Comparison of ENCODE assay signal across 1 cellular context in the genomic region with DNA sequence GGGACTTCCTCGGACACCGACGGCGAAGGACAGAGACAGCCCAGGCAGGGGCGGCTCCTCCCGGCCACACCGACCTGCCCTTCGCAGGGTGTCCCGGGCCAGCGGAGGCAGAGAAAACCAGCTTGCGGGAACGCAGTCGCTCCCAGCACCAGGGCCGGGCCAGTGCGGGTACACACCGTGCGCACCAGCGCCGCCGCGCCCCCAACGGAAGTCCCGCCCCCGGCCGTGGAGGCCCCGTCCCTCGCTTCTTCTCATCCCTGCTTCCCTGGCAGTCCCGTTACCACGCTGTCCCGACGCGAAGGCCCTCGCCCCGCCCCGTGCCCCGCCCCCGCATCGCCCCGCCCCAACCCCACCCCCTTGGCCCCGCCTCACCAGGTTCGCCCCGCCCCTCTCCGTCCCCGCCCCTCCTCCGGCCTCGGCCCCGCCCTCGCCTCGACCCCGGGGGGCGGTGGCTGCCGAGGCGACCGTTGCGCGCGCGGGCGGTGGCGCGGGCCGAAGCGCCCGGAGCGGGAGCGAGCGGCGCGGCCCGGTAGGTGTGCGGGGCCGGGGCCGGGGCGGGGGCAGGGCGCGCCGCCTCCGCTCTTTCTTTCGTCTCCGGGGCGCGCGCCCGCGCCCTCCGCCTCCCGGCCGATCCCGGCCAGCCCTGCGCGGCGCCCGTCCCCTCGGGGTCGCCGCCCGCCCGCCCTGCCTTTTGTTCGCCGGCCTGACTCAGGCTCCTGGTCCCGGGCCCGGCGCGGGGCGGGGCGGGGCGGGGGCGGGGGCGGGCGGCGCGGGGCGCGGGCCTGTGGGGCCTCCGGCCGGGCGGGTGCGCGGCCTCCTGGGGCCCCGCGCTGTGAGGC.
TF ChIP-seq lines count a peak whose summit lies in the region.

A gene with protein sequence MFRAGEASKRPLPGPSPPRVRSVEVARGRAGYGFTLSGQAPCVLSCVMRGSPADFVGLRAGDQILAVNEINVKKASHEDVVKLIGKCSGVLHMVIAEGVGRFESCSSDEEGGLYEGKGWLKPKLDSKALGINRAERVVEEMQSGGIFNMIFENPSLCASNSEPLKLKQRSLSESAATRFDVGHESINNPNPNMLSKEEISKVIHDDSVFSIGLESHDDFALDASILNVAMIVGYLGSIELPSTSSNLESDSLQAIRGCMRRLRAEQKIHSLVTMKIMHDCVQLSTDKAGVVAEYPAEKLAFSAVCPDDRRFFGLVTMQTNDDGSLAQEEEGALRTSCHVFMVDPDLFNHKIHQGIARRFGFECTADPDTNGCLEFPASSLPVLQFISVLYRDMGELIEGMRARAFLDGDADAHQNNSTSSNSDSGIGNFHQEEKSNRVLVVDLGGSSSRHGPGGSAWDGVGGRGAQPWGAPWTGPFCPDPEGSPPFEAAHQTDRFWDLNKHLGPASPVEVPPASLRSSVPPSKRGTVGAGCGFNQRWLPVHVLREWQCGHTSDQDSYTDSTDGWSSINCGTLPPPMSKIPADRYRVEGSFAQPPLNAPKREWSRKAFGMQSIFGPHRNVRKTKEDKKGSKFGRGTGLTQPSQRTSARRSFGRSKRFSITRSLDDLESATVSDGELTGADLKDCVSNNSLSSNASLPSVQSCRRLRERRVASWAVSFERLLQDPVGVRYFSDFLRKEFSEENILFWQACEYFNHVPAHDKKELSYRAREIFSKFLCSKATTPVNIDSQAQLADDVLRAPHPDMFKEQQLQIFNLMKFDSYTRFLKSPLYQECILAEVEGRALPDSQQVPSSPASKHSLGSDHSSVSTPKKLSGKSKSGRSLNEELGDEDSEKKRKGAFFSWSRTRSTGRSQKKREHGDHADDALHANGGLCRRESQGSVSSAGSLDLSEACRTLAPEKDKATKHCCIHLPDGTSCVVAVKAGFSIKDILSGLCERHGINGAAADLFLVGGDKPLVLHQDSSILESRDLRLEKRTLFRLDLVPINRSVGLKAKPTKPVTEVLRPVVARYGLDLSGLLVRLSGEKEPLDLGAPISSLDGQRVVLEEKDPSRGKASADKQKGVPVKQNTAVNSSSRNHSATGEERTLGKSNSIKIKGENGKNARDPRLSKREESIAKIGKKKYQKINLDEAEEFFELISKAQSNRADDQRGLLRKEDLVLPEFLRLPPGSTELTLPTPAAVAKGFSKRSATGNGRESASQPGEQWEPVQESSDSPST (N-terminal part only) (plus strand): TSS at position 451 of the 839 bp plus-strand sequence. CDS start 23,150 bp downstream, outside the sequence.

TF ChIP-seq in HepG2, 621 proteins besides CTCF, POLR2A, EP300 and RAD21 (continued from another document and continues in another):
- TF ChIP-seq, protein P1, sequence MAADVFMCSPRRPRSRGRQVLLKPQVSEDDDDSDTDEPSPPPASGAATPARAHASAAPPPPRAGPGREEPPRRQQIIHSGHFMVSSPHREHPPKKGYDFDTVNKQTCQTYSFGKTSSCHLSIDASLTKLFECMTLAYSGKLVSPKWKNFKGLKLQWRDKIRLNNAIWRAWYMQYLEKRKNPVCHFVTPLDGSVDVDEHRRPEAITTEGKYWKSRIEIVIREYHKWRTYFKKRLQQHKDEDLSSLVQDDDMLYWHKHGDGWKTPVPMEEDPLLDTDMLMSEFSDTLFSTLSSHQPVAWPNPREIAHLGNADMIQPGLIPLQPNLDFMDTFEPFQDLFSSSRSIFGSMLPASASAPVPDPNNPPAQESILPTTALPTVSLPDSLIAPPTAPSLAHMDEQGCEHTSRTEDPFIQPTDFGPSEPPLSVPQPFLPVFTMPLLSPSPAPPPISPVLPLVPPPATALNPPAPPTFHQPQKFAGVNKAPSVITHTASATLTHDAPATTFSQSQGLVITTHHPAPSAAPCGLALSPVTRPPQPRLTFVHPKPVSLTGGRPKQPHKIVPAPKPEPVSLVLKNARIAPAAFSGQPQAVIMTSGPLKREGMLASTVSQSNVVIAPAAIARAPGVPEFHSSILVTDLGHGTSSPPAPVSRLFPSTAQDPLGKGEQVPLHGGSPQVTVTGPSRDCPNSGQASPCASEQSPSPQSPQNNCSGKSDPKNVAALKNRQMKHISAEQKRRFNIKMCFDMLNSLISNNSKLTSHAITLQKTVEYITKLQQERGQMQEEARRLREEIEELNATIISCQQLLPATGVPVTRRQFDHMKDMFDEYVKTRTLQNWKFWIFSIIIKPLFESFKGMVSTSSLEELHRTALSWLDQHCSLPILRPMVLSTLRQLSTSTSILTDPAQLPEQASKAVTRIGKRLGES (CRISPR knock-in tag; IDR thresholded peaks at IDR 0.05; ENCODE audit: borderline replicate concordance) = no peak
- TF ChIP-seq, protein P2, sequence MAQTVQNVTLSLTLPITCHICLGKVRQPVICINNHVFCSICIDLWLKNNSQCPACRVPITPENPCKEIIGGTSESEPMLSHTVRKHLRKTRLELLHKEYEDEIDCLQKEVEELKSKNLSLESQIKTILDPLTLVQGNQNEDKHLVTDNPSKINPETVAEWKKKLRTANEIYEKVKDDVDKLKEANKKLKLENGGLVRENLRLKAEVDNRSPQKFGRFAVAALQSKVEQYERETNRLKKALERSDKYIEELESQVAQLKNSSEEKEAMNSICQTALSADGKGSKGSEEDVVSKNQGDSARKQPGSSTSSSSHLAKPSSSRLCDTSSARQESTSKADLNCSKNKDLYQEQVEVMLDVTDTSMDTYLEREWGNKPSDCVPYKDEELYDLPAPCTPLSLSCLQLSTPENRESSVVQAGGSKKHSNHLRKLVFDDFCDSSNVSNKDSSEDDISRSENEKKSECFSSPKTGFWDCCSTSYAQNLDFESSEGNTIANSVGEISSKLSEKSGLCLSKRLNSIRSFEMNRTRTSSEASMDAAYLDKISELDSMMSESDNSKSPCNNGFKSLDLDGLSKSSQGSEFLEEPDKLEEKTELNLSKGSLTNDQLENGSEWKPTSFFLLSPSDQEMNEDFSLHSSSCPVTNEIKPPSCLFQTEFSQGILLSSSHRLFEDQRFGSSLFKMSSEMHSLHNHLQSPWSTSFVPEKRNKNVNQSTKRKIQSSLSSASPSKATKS (CRISPR knock-in tag; IDR thresholded peaks at IDR 0.05) = no peak
- TF ChIP-seq SIN3A (IDR thresholded peaks at IDR 0.05; ENCODE audit: borderline replicate concordance, low read depth, low read length) (peak; percentile 78; the same call in 1 of the 2 replicates), ARNTL (CRISPR knock-in tag; IDR thresholded peaks at IDR 0.05) (no peak), CBX5 (CRISPR knock-in tag; IDR thresholded peaks at IDR 0.05; ENCODE audit: borderline replicate concordance) (no peak), ZNF567 (CRISPR knock-in tag; IDR thresholded peaks at IDR 0.05; ENCODE audit: borderline replicate concordance) (no peak), NCOA5 (CRISPR knock-in tag; IDR thresholded peaks at IDR 0.05) (no peak), RXRB (CRISPR knock-in tag; IDR thresholded peaks at IDR 0.05; ENCODE audit: borderline replicate concordance) (0 out of 2 replicates have a peak, but pooled peaks have one; percentile 28), SALL2 (CRISPR knock-in tag; IDR thresholded peaks at IDR 0.05) (no peak), ZNF3 (CRISPR knock-in tag; IDR thresholded peaks at IDR 0.05) (no peak), JARID2 (CRISPR knock-in tag; IDR thresholded peaks at IDR 0.05; ENCODE audit: insufficient replicate concordance) (no peak), FLYWCH1 (CRISPR knock-in tag; IDR thresholded peaks at IDR 0.05) (no peak), ZNF562 (CRISPR knock-in tag; IDR thresholded peaks at IDR 0.05; ENCODE audit: borderline replicate concordance) (no peak), ZNF878 (CRISPR knock-in tag; IDR thresholded peaks at IDR 0.05) (no peak), NPAS2 (CRISPR knock-in tag; IDR thresholded peaks at IDR 0.05; ENCODE audit: borderline replicate concordance) (no peak), ZNF333 (CRISPR knock-in tag; IDR thresholded peaks at IDR 0.05; ENCODE audit: borderline replicate concordance) (no peak), FOXC1 (CRISPR knock-in tag; IDR thresholded peaks at IDR 0.05; ENCODE audit: borderline replicate concordance) (no peak), ZNF143 (CRISPR knock-in tag; IDR thresholded peaks at IDR 0.05) (peak; percentile 29; the same call in 1 of the 2 replicates), NFRKB (IDR thresholded peaks at IDR 0.05) (no peak), PHF5A (CRISPR knock-in tag; IDR thresholded peaks at IDR 0.05; ENCODE audit: low read depth, unreplicated experiment) (peak; percentile 63), POLR2AphosphoS2 (IDR thresholded peaks at IDR 0.05; ENCODE audit: low read depth, low read length) (no peak), ZNF251 (CRISPR knock-in tag; IDR thresholded peaks at IDR 0.05) (no peak), ZNF569 (CRISPR knock-in tag; IDR thresholded peaks at IDR 0.05; ENCODE audit: borderline replicate concordance) (no peak), ZNF766 (CRISPR knock-in tag; IDR thresholded peaks at IDR 0.05; ENCODE audit: borderline replicate concordance) (no peak), KAT2B (IDR thresholded peaks at IDR 0.05; ENCODE audit: borderline replicate concordance, low read depth, low read length) (no peak), ZNF274 (CRISPR knock-in tag; IDR thresholded peaks at IDR 0.05) (no peak), MTF2 (CRISPR knock-in tag; IDR thresholded peaks at IDR 0.05; ENCODE audit: borderline replicate concordance) (no peak), RARG (CRISPR knock-in tag; IDR thresholded peaks at IDR 0.05; ENCODE audit: low read depth) (no peak), TMF1 (CRISPR knock-in tag; IDR thresholded peaks at IDR 0.05; ENCODE audit: low read depth) (no peak)
- TF ChIP-seq, protein P3, sequence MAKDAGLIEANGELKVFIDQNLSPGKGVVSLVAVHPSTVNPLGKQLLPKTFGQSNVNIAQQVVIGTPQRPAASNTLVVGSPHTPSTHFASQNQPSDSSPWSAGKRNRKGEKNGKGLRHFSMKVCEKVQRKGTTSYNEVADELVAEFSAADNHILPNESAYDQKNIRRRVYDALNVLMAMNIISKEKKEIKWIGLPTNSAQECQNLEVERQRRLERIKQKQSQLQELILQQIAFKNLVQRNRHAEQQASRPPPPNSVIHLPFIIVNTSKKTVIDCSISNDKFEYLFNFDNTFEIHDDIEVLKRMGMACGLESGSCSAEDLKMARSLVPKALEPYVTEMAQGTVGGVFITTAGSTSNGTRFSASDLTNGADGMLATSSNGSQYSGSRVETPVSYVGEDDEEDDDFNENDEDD (CRISPR knock-in tag; IDR thresholded peaks at IDR 0.05; ENCODE audit: borderline replicate concordance) = no peak
- TF ChIP-seq, protein P4, sequence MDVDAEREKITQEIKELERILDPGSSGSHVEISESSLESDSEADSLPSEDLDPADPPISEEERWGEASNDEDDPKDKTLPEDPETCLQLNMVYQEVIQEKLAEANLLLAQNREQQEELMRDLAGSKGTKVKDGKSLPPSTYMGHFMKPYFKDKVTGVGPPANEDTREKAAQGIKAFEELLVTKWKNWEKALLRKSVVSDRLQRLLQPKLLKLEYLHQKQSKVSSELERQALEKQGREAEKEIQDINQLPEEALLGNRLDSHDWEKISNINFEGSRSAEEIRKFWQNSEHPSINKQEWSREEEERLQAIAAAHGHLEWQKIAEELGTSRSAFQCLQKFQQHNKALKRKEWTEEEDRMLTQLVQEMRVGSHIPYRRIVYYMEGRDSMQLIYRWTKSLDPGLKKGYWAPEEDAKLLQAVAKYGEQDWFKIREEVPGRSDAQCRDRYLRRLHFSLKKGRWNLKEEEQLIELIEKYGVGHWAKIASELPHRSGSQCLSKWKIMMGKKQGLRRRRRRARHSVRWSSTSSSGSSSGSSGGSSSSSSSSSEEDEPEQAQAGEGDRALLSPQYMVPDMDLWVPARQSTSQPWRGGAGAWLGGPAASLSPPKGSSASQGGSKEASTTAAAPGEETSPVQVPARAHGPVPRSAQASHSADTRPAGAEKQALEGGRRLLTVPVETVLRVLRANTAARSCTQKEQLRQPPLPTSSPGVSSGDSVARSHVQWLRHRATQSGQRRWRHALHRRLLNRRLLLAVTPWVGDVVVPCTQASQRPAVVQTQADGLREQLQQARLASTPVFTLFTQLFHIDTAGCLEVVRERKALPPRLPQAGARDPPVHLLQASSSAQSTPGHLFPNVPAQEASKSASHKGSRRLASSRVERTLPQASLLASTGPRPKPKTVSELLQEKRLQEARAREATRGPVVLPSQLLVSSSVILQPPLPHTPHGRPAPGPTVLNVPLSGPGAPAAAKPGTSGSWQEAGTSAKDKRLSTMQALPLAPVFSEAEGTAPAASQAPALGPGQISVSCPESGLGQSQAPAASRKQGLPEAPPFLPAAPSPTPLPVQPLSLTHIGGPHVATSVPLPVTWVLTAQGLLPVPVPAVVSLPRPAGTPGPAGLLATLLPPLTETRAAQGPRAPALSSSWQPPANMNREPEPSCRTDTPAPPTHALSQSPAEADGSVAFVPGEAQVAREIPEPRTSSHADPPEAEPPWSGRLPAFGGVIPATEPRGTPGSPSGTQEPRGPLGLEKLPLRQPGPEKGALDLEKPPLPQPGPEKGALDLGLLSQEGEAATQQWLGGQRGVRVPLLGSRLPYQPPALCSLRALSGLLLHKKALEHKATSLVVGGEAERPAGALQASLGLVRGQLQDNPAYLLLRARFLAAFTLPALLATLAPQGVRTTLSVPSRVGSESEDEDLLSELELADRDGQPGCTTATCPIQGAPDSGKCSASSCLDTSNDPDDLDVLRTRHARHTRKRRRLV (CRISPR knock-in tag; IDR thresholded peaks at IDR 0.05) = no peak
- TF ChIP-seq, protein P5, sequence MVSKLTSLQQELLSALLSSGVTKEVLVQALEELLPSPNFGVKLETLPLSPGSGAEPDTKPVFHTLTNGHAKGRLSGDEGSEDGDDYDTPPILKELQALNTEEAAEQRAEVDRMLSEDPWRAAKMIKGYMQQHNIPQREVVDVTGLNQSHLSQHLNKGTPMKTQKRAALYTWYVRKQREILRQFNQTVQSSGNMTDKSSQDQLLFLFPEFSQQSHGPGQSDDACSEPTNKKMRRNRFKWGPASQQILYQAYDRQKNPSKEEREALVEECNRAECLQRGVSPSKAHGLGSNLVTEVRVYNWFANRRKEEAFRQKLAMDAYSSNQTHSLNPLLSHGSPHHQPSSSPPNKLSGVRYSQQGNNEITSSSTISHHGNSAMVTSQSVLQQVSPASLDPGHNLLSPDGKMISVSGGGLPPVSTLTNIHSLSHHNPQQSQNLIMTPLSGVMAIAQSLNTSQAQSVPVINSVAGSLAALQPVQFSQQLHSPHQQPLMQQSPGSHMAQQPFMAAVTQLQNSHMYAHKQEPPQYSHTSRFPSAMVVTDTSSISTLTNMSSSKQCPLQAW (CRISPR knock-in tag; IDR thresholded peaks at IDR 0.05) = no peak
- TF ChIP-seq, protein P6, sequence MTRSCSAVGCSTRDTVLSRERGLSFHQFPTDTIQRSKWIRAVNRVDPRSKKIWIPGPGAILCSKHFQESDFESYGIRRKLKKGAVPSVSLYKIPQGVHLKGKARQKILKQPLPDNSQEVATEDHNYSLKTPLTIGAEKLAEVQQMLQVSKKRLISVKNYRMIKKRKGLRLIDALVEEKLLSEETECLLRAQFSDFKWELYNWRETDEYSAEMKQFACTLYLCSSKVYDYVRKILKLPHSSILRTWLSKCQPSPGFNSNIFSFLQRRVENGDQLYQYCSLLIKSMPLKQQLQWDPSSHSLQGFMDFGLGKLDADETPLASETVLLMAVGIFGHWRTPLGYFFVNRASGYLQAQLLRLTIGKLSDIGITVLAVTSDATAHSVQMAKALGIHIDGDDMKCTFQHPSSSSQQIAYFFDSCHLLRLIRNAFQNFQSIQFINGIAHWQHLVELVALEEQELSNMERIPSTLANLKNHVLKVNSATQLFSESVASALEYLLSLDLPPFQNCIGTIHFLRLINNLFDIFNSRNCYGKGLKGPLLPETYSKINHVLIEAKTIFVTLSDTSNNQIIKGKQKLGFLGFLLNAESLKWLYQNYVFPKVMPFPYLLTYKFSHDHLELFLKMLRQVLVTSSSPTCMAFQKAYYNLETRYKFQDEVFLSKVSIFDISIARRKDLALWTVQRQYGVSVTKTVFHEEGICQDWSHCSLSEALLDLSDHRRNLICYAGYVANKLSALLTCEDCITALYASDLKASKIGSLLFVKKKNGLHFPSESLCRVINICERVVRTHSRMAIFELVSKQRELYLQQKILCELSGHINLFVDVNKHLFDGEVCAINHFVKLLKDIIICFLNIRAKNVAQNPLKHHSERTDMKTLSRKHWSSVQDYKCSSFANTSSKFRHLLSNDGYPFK (CRISPR knock-in tag; IDR thresholded peaks at IDR 0.05; ENCODE audit: borderline replicate concordance) = no peak; the same call in 1 of the 2 replicates
